ENCODE assay signal across 10 cellular contexts in genomic region chr11:65383778-65384177, GRCh38. TPM values are rescaled to one million over a fixed set of nuclear protein-coding genes. Genes with fewer than 3 reads are reported as not detected.
DNase-seq lines count a peak whose midpoint lies in the region; ATAC-seq and TF ChIP-seq lines count a peak whose summit lies in the region.
"Had no signal": no experiment of that assay in that cellular context is flagged by ENCODE, and none has a peak within 500 bp of the region (broad histone marks: within the 10 kb centered on the region; RNA-seq: fewer than 3 reads in every experiment).

No MANE protein-coding gene starts in this region.

- H2AFZ ChIP-seq in fibroblast of lung (ENCODE audit: low read length) = no peak overlapping the region
- no peak overlapping the region for H2AFZ ChIP-seq in H9 (ENCODE audit: low read length)

- H3K36me3 ChIP-seq in DOHH2 (ENCODE audit: control insufficient read depth, low read length) = peaks cover 14% of the 10 kb centered on the region
- no peaks in the 10 kb centered on the region for H3K36me3 ChIP-seq in fibroblast of lung (ENCODE audit: control insufficient read depth, insufficient read depth, low read length)
- peaks cover 3% of the 10 kb centered on the region for H3K36me3 ChIP-seq in skeletal muscle satellite cell (ENCODE audit: insufficient read depth, low read length)

- TF ChIP-seq CTCF in DOHH2 (IDR thresholded peaks at IDR 0.05; ENCODE audit: low read depth, low read length, poor library complexity, severe bottlenecking) (no peak), fibroblast of lung (conservative IDR thresholded peaks at IDR 0.05 in 1 of 2, IDR thresholded peaks at IDR 0.05 in 1 of 2; ENCODE audit: low read depth in 1 of 2, low read length in 2 of 2) (no peak), H9 (conservative IDR thresholded peaks at IDR 0.05) (no peak)

- H3K79me1 ChIP-seq in H9 (ENCODE audit: insufficient read depth, low read depth, low read length, poor library complexity, severe bottlenecking) = no peaks in the 10 kb centered on the region

- H4K8ac ChIP-seq in H9 (replicated peaks; ENCODE audit: insufficient read length, low read depth, low read length) = no peak overlapping the region

- H4K20me1 ChIP-seq in DOHH2 (ENCODE audit: control insufficient read depth, insufficient read depth, low read depth, low read length) (no peaks in the 10 kb centered on the region), fibroblast of lung (ENCODE audit: control insufficient read depth, extremely low read depth, insufficient read depth, low read length) (no peaks in the 10 kb centered on the region), H9 (ENCODE audit: control insufficient read depth, insufficient read depth, insufficient read length) (no peaks in the 10 kb centered on the region)

- H3K9me3 Mint-ChIP-seq in T-cell = no peaks in the 10 kb centered on the region
- no peaks in the 10 kb centered on the region for H3K9me3 Mint-ChIP-seq in H9

- no peak overlapping the region for H3K4ac ChIP-seq in H9 (ENCODE audit: low read depth, low read length)

- no peak overlapping the region for H3K23ac ChIP-seq in H9 (ENCODE audit: insufficient read length, low read depth, low read length)

- H3K27me3 Mint-ChIP-seq in T-cell = no peaks in the 10 kb centered on the region
- peaks cover 3% of the 10 kb centered on the region for H3K27me3 Mint-ChIP-seq in H9 (ENCODE audit: low read depth)

- no peak overlapping the region for H2AK5ac ChIP-seq in H9 (ENCODE audit: insufficient read length, low read length)

- no CpG with 5 or more reads among the region's 6 CpGs for WGBS in H9 (ENCODE audit: extremely low coverage, insufficient read length, low lambda C conversion rate)

- H2BK5ac ChIP-seq in H9 (ENCODE audit: insufficient read length, low read length) = no peak overlapping the region

- no peak overlapping the region for H3K4me3 ChIP-seq in DOHH2 (ENCODE audit: low read length)
- H3K4me3 ChIP-seq in fibroblast of lung (replicated peaks in 1 of 4; ENCODE audit: control extremely low read depth in 1 of 4, insufficient read depth in 1 of 4, low read depth in 3 of 4, low read length in 4 of 4) = no peak overlapping the region
- H3K4me3 ChIP-seq in skeletal muscle satellite cell (ENCODE audit: low read length) = no peak overlapping the region

- ATAC-seq in T-cell (replicated peaks in 1 of 4) = no peak
- no peak for ATAC-seq in GM18867 (IDR thresholded peaks at IDR 0.05; ENCODE audit: unreplicated experiment)

- no peak overlapping the region for H2BK20ac ChIP-seq in H9 (ENCODE audit: low read depth, low read length, poor library complexity, severe bottlenecking)

- H3K79me2 ChIP-seq in DOHH2 (ENCODE audit: control insufficient read depth, low read length) (peaks cover 22% of the 10 kb centered on the region), fibroblast of lung (ENCODE audit: control insufficient read depth, insufficient read depth, low read length) (peaks cover 18% of the 10 kb centered on the region), H9 (ENCODE audit: insufficient read depth, low read length) (no peaks in the 10 kb centered on the region)

- H2BK12ac ChIP-seq in H9 (ENCODE audit: insufficient read length, low read depth, low read length) = no peak overlapping the region

- H3K56ac ChIP-seq in H9 (ENCODE audit: insufficient read length, low read depth, low read length) = no peak overlapping the region

- POLR2A ChIA-PET in T-cell (lab: Charles Lee) = interaction anchor here in 1 of 2 donors (0.7 kb wide), 1 partner anchor 115 kb away, joined by 3 read pairs; the partner anchor contains the start of gene MALAT1

- H3K27me3 ChIP-seq in DOHH2 (ENCODE audit: control insufficient read depth, low read length) (no peaks in the 10 kb centered on the region), fibroblast of lung (ENCODE audit: control insufficient read depth, insufficient read depth, low read length) (no peaks in the 10 kb centered on the region), skeletal muscle satellite cell (ENCODE audit: control insufficient read depth, insufficient read depth, low read length) (no peaks in the 10 kb centered on the region), H9 (ENCODE audit: insufficient read depth, low read length) (no peaks in the 10 kb centered on the region)

- H3K23me2 ChIP-seq in H9 (ENCODE audit: insufficient read length, low read depth, low read length, poor library complexity, severe bottlenecking) = no peaks in the 10 kb centered on the region

- no peak for DNase-seq in T-cell
- no peak for DNase-seq in fibroblast of lung (ENCODE audit: low read depth in 2 of 2)
- no peak for DNase-seq in nucleus accumbens (lab: John Stamatoyannopoulos, UW)
- no peak for DNase-seq in stimulated activated CD4-positive, alpha-beta T cell treated with anti-CD3 and anti-CD28 coated beads, Interleukin-4, amount 100 ng/mL, for 1 hour
- DNase-seq in H9 = no peak
- DNase-seq: activated CD4-positive, alpha-beta T cell treated with anti-CD3 and anti-CD28 coated beads for 1 hour; NCI-H1436 had no signal

- H3K4me3 Mint-ChIP-seq in T-cell (peak overlapping the region; percentile 56 to 96 (median 69)), H9 (no peak overlapping the region)

- no peak overlapping the region for H3K4me2 ChIP-seq in DOHH2 (ENCODE audit: low read length)
- H3K4me2 ChIP-seq in fibroblast of lung (ENCODE audit: extremely low read depth, insufficient read depth, low read length) = no peak overlapping the region
- H3K4me2 ChIP-seq in skeletal muscle satellite cell (ENCODE audit: low read length) = no peak overlapping the region
- no peak overlapping the region for H3K4me2 ChIP-seq in H9 (ENCODE audit: insufficient read depth, insufficient read length, low read length)

- H3K4me1 Mint-ChIP-seq in T-cell (peaks cover 62 to 71% (median 71%) of the 10 kb centered on the region in 3 donors), H9 (peaks cover 17 to 18% of the 10 kb centered on the region in 2 experiments)

- H3K9ac ChIP-seq in fibroblast of lung (ENCODE audit: insufficient read depth, low read length) = no peak overlapping the region
- H3K9ac ChIP-seq in skeletal muscle satellite cell (ENCODE audit: low read depth, low read length) = peak overlapping the region; percentile 35
- H3K9ac ChIP-seq in H9 (ENCODE audit: extremely low read depth, insufficient read length, low read length) = no peak overlapping the region

- peaks cover 7% of the 10 kb centered on the region for H3F3A ChIP-seq in DOHH2 (ENCODE audit: control insufficient read depth, insufficient read depth)

- H2BK15ac ChIP-seq in H9 (ENCODE audit: low read depth, low read length) = no peak overlapping the region

- no peaks in the 10 kb centered on the region for H3K9me2 ChIP-seq in DOHH2 (replicated peaks; ENCODE audit: control insufficient read depth, low read length)

- CTCF ChIA-PET in T-cell (lab: Charles Lee) = interaction anchor here (0.6 kb wide), 2 partner anchors 10 to 182 kb away, joined by 7 to 8 read pairs; no protein-coding TSS in a partner anchor

- H3K27ac ChIP-seq in DOHH2 (ENCODE audit: low read depth, low read length) (0 out of 2 replicates have a peak overlapping the region, but pooled peaks have one; percentile 5), fibroblast of lung (ENCODE audit: insufficient read depth, low read length) (peak overlapping the region; percentile 48), H9 (ENCODE audit: insufficient read length, low read depth, low read length) (no peak overlapping the region)

- no peak overlapping the region for H4K5ac ChIP-seq in H9 (ENCODE audit: insufficient read length, low read depth, low read length)

- H3K9me3 ChIP-seq in DOHH2 (ENCODE audit: control insufficient read depth, insufficient read depth, low read length) (no peaks in the 10 kb centered on the region), fibroblast of lung (ENCODE audit: control insufficient read depth, insufficient read depth, low read depth, low read length) (no peaks in the 10 kb centered on the region), skeletal muscle satellite cell (replicated peaks; ENCODE audit: low read length) (no peaks in the 10 kb centered on the region), H9 (ENCODE audit: control insufficient read depth, low read depth, low read length) (no peaks in the 10 kb centered on the region)

- H3T11ph ChIP-seq in H9 (ENCODE audit: low read length) = no peak overlapping the region

- H3K18ac ChIP-seq in H9 (ENCODE audit: insufficient read length, low read depth, low read length) = no peak overlapping the region

- H3K14ac ChIP-seq in H9 (ENCODE audit: insufficient read depth, low read length) = no peak overlapping the region

- H4K91ac ChIP-seq in H9 (ENCODE audit: insufficient read length, low read depth, low read length) = no peak overlapping the region

- peaks cover 2% of the 10 kb centered on the region for H3K36me3 Mint-ChIP-seq in T-cell
- peaks cover 0 to 3% (median 2%) of the 10 kb centered on the region in 3 experiments; a peak in 1 of 7 replicates for H3K36me3 Mint-ChIP-seq in H9 (ENCODE audit: insufficient read depth in 1 of 3, low read depth in 3 of 3)

- H3K4me1 ChIP-seq in DOHH2 (ENCODE audit: control insufficient read depth, low read length) = peaks cover 74% of the 10 kb centered on the region
- H3K4me1 ChIP-seq in fibroblast of lung (ENCODE audit: control insufficient read depth, extremely low read depth, insufficient read depth, low read length) = peaks cover 36% of the 10 kb centered on the region
- peaks cover 57% of the 10 kb centered on the region for H3K4me1 ChIP-seq in skeletal muscle satellite cell (ENCODE audit: control insufficient read depth, insufficient read depth, low read length)
- 0 out of 2 replicates have a peak, but pooled peaks cover 2% of the 10 kb centered on the region for H3K4me1 ChIP-seq in H9 (ENCODE audit: insufficient read depth, low read length)

- H2BK120ac ChIP-seq in H9 (ENCODE audit: low read depth, low read length, poor library complexity, severe bottlenecking) = no peak overlapping the region

- H3K27ac Mint-ChIP-seq in T-cell (peak overlapping the region; percentile 98 to 100), H9 (peak overlapping the region in 1 of 3 experiments; percentile 55; a peak in 1 of 7 replicates)

RNA-seq across cellular contexts. Expression of gene SLC25A45, which starts 1.3 kb away (rescaled TPM):
- 10 to 100 TPM; 18.7 to 72.2 (median 22.6) TPM for total RNA-seq in T-cell
- total RNA-seq in fibroblast of lung = 1.0 and 1.5 TPM in 2 replicates
- polyA plus RNA-seq in fibroblast of lung = 0.50 and 0.52 TPM in 2 replicates
- 0.98 and 1.0 TPM in 2 replicates for polyA plus RNA-seq in fibroblast of lung (2012)
- 0.85 and 1.8 TPM in 2 replicates for polyA minus RNA-seq in fibroblast of lung (ENCODE audit: low replicate concordance)
- total RNA-seq in skeletal muscle satellite cell (2012; rRNA removed) = 1.3 and 2.0 TPM in 2 replicates
- total RNA-seq in H9 (2021) = 1.1 and 1.6 TPM in 2 replicates

RNA-seq across cellular contexts. Expression of gene FRMD8, which starts 2.7 kb away (rescaled TPM):
- total RNA-seq in T-cell (10 to 100 TPM; 35.6 to 79.1 (median 77.8) TPM), fibroblast of lung (14.9 and 17.5 TPM in 2 replicates), H9 (2021) (19.0 and 22.7 TPM in 2 replicates)
- 13.7 and 15.3 TPM in 2 replicates for polyA plus RNA-seq in fibroblast of lung
- 15.2 and 15.4 TPM in 2 replicates for polyA plus RNA-seq in fibroblast of lung (2012)
- polyA minus RNA-seq in fibroblast of lung (ENCODE audit: low replicate concordance) = 26.4 and 28.1 TPM in 2 replicates
- 40.3 and 51.8 TPM in 2 replicates for total RNA-seq in skeletal muscle satellite cell (2012; rRNA removed)

RNA-seq across cellular contexts. Expression of gene TIGD3, which starts 29.2 kb away (rescaled TPM):
- total RNA-seq in T-cell (1 to 10 TPM in 2 of 5 donors, under 1 TPM in 3; 0.48 to 1.3 (median 0.92) TPM), fibroblast of lung (under 0.01 and 0.17 TPM in 2 replicates), H9 (2021) (0.66 and 1.2 TPM in 2 replicates)
- 0.03 TPM in 1 of 2 replicates, not detected in the other for polyA plus RNA-seq in fibroblast of lung
- polyA plus RNA-seq in fibroblast of lung (2012) = 0.07 and 0.08 TPM in 2 replicates
- polyA minus RNA-seq in fibroblast of lung (ENCODE audit: low replicate concordance) = not detected in 2 replicates
- under 0.01 TPM in 1 of 2 replicates, not detected in the other for total RNA-seq in skeletal muscle satellite cell (2012; rRNA removed)

RNA-seq across cellular contexts. Expression of gene NEAT1, which starts 38.8 kb away (rescaled TPM):
- total RNA-seq in T-cell = 1,000 to 10,000 TPM in 1 of 5 donors, 100 to 1,000 TPM in 4; 368 to 1,017 (median 906) TPM
- 177 and 299 TPM in 2 replicates for total RNA-seq in fibroblast of lung
- polyA plus RNA-seq in fibroblast of lung = 40.6 and 40.9 TPM in 2 replicates
- 140 and 151 TPM in 2 replicates for polyA plus RNA-seq in fibroblast of lung (2012)
- polyA minus RNA-seq in fibroblast of lung (ENCODE audit: low replicate concordance) = 61.4 and 179 TPM in 2 replicates
- total RNA-seq in skeletal muscle satellite cell (2012; rRNA removed) = 147 and 206 TPM in 2 replicates
- total RNA-seq in H9 (2021) = 11.1 and 12.7 TPM in 2 replicates

RNA-seq across cellular contexts. Expression of gene DPF2, which starts 50.1 kb away (rescaled TPM):
- 10 to 100 TPM; 57.9 to 95.4 (median 91.7) TPM for total RNA-seq in T-cell
- total RNA-seq in fibroblast of lung = 37.5 and 42.9 TPM in 2 replicates
- polyA plus RNA-seq in fibroblast of lung = 55.1 and 76.4 TPM in 2 replicates
- polyA plus RNA-seq in fibroblast of lung (2012) = 38.3 and 46.3 TPM in 2 replicates
- polyA minus RNA-seq in fibroblast of lung (ENCODE audit: low replicate concordance) = 95.3 and 148 TPM in 2 replicates
- total RNA-seq in skeletal muscle satellite cell (2012; rRNA removed) = 32.3 and 34.5 TPM in 2 replicates
- 75.3 and 81.4 TPM in 2 replicates for total RNA-seq in H9 (2021)

Comparison
In these comparisons a context has a peak if more than half of its experiments do, and no peak if none do; other contexts are left out.
1. H3K4me3 Mint-ChIP-seq: peak in T-cell (3 of 3); none in H9 (0 of 2).